ENCODE assay signal across 14 cellular contexts in genomic region chr1:47752048-47752451, GRCh38.
DNase-seq lines count a peak whose midpoint lies in the region; ATAC-seq lines count a peak whose summit lies in the region.
"Had no signal": no experiment of that assay in that cellular context is flagged by ENCODE, and none has a peak within 500 bp of the region (broad histone marks: within the 10 kb centered on the region; RNA-seq: fewer than 3 reads in every experiment).

No MANE protein-coding gene starts in this region.

- H3K9me3 ChIP-seq in iPS-15b (ENCODE audit: control insufficient read depth, insufficient read depth, low read length): no peaks in the 10 kb centered on the region
- H3K9me3 ChIP-seq: vagina had no signal

- H3K27me3 ChIP-seq in iPS-15b (ENCODE audit: control insufficient read depth, insufficient read depth, low read length): no peaks in the 10 kb centered on the region
- H3K27me3 ChIP-seq: vagina had no signal

- ATAC-seq in GM19395 (IDR thresholded peaks at IDR 0.05; ENCODE audit: unreplicated experiment): no peak
- ATAC-seq: activated T-helper 17 cell treated with anti-CD3 and anti-CD28 coated beads, Interleukin-2, amount 50 U/mL, for 72 hours; natural killer cell had no signal

- H3K4me1 ChIP-seq in iPS-15b (ENCODE audit: control insufficient read depth, insufficient read depth, low read length): no peaks in the 10 kb centered on the region

- DNase-seq in EL (peak; percentile 8), cerebellar cortex (ENCODE audit: low spot score) (peak; percentile 84), renal cortical epithelial cell (ENCODE audit: low read depth) (peak; percentile 33), GOT3 (lab: John Stamatoyannopoulos, UW) (no peak), HuH-7 (ENCODE audit: low spot score) (no peak), occipital lobe (lab: John Stamatoyannopoulos, UW) (no peak)
- DNase-seq: activated CD4-positive, alpha-beta T cell treated with anti-CD3 and anti-CD28 coated beads for 1 hour; DMS 273 treated with DMSO at 0.1 percent for 48 hours; natural killer cell; NCI-H2227 treated with DMSO at 0.1 percent for 48 hours had no signal

- H3K9ac ChIP-seq in iPS-15b (ENCODE audit: low read depth, low read length): peak overlapping the region; percentile 20

- H3K4me3 ChIP-seq in iPS-15b (ENCODE audit: low read depth, low read length): no peak overlapping the region
- H3K4me3 ChIP-seq: vagina had no signal

- no peaks in the 10 kb centered on the region for H3K36me3 ChIP-seq in iPS-15b (ENCODE audit: control insufficient read depth, insufficient read depth, low read length)
- H3K36me3 ChIP-seq: vagina had no signal

Comparison
In these comparisons a context has a peak if more than half of its experiments do, and no peak if none do; other contexts are left out.
1. DNase-seq: peak in EL (single experiment), cerebellar cortex (single experiment) and renal cortical epithelial cell (single experiment); none in GOT3 (single experiment), HuH-7 (single experiment) and occipital lobe (single experiment).